ENCODE assay signal across 1 cellular context in genomic region chr2:188322569-188323531, GRCh38.
TF ChIP-seq lines count a peak whose summit lies in the region.

No MANE protein-coding gene starts in this region.

TF ChIP-seq in endothelial cell of umbilical vein, 7 proteins besides CTCF, POLR2A, EP300 and RAD21:
- TF ChIP-seq FOS (IDR thresholded peaks at IDR 0.05; ENCODE audit: borderline replicate concordance, insufficient read depth, low read length) (peak; percentile 14), GATA2 (IDR thresholded peaks at IDR 0.05; ENCODE audit: insufficient read depth, insufficient read length, low read depth, low read length) (no peak), MYC (IDR thresholded peaks at IDR 0.05; ENCODE audit: low read depth, low read length) (no peak)
